ENCODE assay signal across 13 cellular contexts in the genomic region with DNA sequence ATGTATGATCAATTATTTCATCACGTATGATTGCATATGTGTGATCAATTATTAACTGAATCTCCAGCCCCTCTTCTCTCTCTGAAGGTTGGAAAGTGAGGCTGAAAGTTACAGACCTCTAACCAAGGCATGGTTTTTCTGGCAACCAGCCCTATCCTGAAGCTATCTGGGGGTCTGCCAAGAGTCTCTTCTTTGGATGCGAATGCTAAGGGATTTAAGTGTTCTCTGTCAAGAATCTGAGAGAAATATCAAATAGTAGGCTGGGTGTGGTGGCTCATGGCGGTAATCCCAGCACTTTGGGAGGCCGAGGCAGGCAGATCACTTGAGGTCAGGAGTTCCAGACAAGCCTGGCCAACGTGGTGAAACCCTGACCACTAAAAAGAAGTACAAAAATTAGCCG.
A peak's percentile ranks its signal among the peaks of the same experiment; 100 is the strongest.
DNase-seq lines count a peak whose midpoint lies in the region; ATAC-seq lines count a peak whose summit lies in the region.
"Had no signal": no experiment of that assay in that cellular context is flagged by ENCODE, and none has a peak within 500 bp of the region (broad histone marks: within the 10 kb centered on the region; RNA-seq: fewer than 3 reads in every experiment).

No MANE protein-coding gene starts in this region.

- ATAC-seq in GM21367 (IDR thresholded peaks at IDR 0.05; ENCODE audit: unreplicated experiment) (no peak), GM21786 (IDR thresholded peaks at IDR 0.05; ENCODE audit: unreplicated experiment) (no peak)

- DNase-seq in DMS79 (lab: John Stamatoyannopoulos, UW) (peak; percentile 0), DMS79 treated with DMSO at 0.1 percent for 48 hours (lab: John Stamatoyannopoulos, UW) (no peak), SK-N-MC (ENCODE audit: low read depth, low spot score) (peak; percentile 20), fibroblast of peridontal ligament (ENCODE audit: extremely low read depth) (peak; percentile 33), pons (ENCODE audit: low spot score) (peak; percentile 26)
- no peak for DNase-seq in stimulated activated CD4-positive, alpha-beta T cell treated with anti-CD3 and anti-CD28 coated beads, Interleukin-2, amount 100 ng/mL, for 48 hours
- DNase-seq: activated CD4-positive, alpha-beta T cell treated with anti-CD3 and anti-CD28 coated beads for 1 hour; nephron progenitor cell; SW 1271 had no signal

- peak overlapping the region; percentile 16; the same call in 1 of the 2 replicates for H3K27ac ChIP-seq in SK-N-MC
- H3K27ac ChIP-seq: suprapubic skin had no signal

- no peaks in the 10 kb centered on the region for H3K9me3 ChIP-seq in SK-N-MC (ENCODE audit: low read depth, low read length)
- H3K9me3 ChIP-seq: suprapubic skin had no signal

- no peak overlapping the region for H3K9ac ChIP-seq in SK-N-MC (ENCODE audit: insufficient read length)

- no peak overlapping the region for H3K4me3 ChIP-seq in SK-N-MC
- H3K4me3 ChIP-seq: skin epidermis, suprapubic skin had no signal

- peaks cover 14% of the 10 kb centered on the region for H3K36me3 ChIP-seq in SK-N-MC (ENCODE audit: insufficient read depth, low read length)

Comparison
In these comparisons a context has a peak if more than half of its experiments do, and no peak if none do; other contexts are left out.
1. DNase-seq: peak in DMS79 (single experiment), SK-N-MC (single experiment), fibroblast of peridontal ligament (single experiment) and pons (single experiment); none in DMS79 treated with DMSO at 0.1 percent for 48 hours (single experiment) and stimulated activated CD4-positive, alpha-beta T cell treated with anti-CD3 and anti-CD28 coated beads, Interleukin-2, amount 100 ng/mL, for 48 hours (0 of 2).